18 cellular contexts compared by ENCODE assay signal in genomic region chr14:95229749-95230148, GRCh38.
"Had no signal": no experiment of that assay in that cellular context is flagged by ENCODE, and none has a peak within 500 bp of the region (broad histone marks: within the 10 kb centered on the region; RNA-seq: fewer than 3 reads in every experiment).

No MANE protein-coding gene starts in this region.

- FAIRE-seq: keratinocyte had no signal

- H3K4me3 Mint-ChIP-seq: activated CD8-positive, alpha-beta memory T cell treated with anti-CD3 and anti-CD28 coated beads, Interleukin-2, amount 10 ng/mL, durations not matched to agents 7 days and 5 days; activated naive CD4-positive, alpha-beta T cell treated with anti-CD3 and anti-CD28 coated beads, Interleukin-2, amount 50 U/mL, for 24 hours had no signal

- H3K36me3 ChIP-seq: adrenal gland, esophagus muscularis mucosa, right atrium auricular region had no signal

- ATAC-seq: activated CD4-positive, CD25-positive, alpha-beta regulatory T cell treated with anti-CD3 and anti-CD28 coated beads, Interleukin-2, amount 50 U/mL, for 24 hours; activated CD8-positive, alpha-beta memory T cell treated with anti-CD3 and anti-CD28 coated beads, Interleukin-2, amount 10 ng/mL, durations not matched to agents 7 days and 5 days had no signal

- H3K27me3 ChIP-seq: adrenal gland, right atrium auricular region had no signal

- H3K4me2 ChIP-seq: smooth muscle cell had no signal

- H3K9me3 Mint-ChIP-seq: activated naive CD4-positive, alpha-beta T cell treated with anti-CD3 and anti-CD28 coated beads, Interleukin-2, amount 50 U/mL, for 24 hours had no signal

- H3K27me3 Mint-ChIP-seq: activated naive CD4-positive, alpha-beta T cell treated with anti-CD3 and anti-CD28 coated beads, Interleukin-2, amount 50 U/mL, for 24 hours; progenitor cell of endocrine pancreas had no signal

- H3K27ac ChIP-seq: adrenal gland, coronary artery, esophagus muscularis mucosa, right atrium auricular region had no signal

- H3K27ac Mint-ChIP-seq: activated CD8-positive, alpha-beta memory T cell treated with anti-CD3 and anti-CD28 coated beads, Interleukin-2, amount 10 ng/mL, durations not matched to agents 7 days and 5 days; progenitor cell of endocrine pancreas had no signal

- H3K9me3 ChIP-seq: adrenal gland, esophagus muscularis mucosa, right atrium auricular region had no signal

- H3K4me3 ChIP-seq: adrenal gland, coronary artery, esophagus muscularis mucosa, right atrium auricular region, smooth muscle cell had no signal

- H3K4me1 Mint-ChIP-seq: activated CD8-positive, alpha-beta memory T cell treated with anti-CD3 and anti-CD28 coated beads, Interleukin-2, amount 10 ng/mL, durations not matched to agents 7 days and 5 days; activated naive CD4-positive, alpha-beta T cell treated with anti-CD3 and anti-CD28 coated beads, Interleukin-2, amount 50 U/mL, for 24 hours had no signal

- DNase-seq: activated CD4-positive, alpha-beta T cell treated with anti-CD3 and anti-CD28 coated beads, Interleukin-2, amount 50 U/mL, for 4 hours; activated CD8-positive, alpha-beta memory T cell treated with anti-CD3 and anti-CD28 coated beads, Interleukin-2, amount 10 ng/mL, durations not matched to agents 7 days and 5 days; activated T-cell treated with anti-CD3 and anti-CD28 coated beads, Interleukin-2, amount 50 U/mL, for 1 hour; adrenal gland; central memory CD4-positive, alpha-beta T cell; stimulated activated CD4-positive, alpha-beta T cell treated with anti-CD3 and anti-CD28 coated beads, Interleukin-4, amount 100 ng/mL, for 4 hours; stimulated activated CD8-positive, alpha-beta memory T cell treated with anti-CD3 and anti-CD28 coated beads, Interleukin-4, amount 100 ng/mL, for 48 hours; stimulated activated naive CD4-positive, alpha-beta T cell treated with Interleukin-2 at 50 U/mL for 16 hours; T1000; trophoblast cell had no signal

- H3K36me3 Mint-ChIP-seq: activated CD8-positive, alpha-beta memory T cell treated with anti-CD3 and anti-CD28 coated beads, Interleukin-2, amount 10 ng/mL, durations not matched to agents 7 days and 5 days; activated naive CD4-positive, alpha-beta T cell treated with anti-CD3 and anti-CD28 coated beads, Interleukin-2, amount 50 U/mL, for 24 hours had no signal
